Comparison of ENCODE assay signal across 13 cellular contexts in genomic region chr14:40240456-40240855, GRCh38.
"Had no signal": no experiment of that assay in that cellular context is flagged by ENCODE, and none has a peak within 500 bp of the region (broad histone marks: within the 10 kb centered on the region; RNA-seq: fewer than 3 reads in every experiment).

No MANE protein-coding gene starts in this region.

- H3K27me3 ChIP-seq: ovary had no signal

- DNase-seq: activated CD4-positive, alpha-beta T cell treated with anti-CD3 and anti-CD28 coated beads for 36 hours; activated CD8-positive, alpha-beta memory T cell treated with anti-CD3 and anti-CD28 coated beads, Interleukin-2, amount 50 U/mL, for 4 hours; activated CD8-positive, alpha-beta T cell treated with anti-CD3 and anti-CD28 coated beads for 36 hours; activated naive CD4-positive, alpha-beta T cell treated with anti-CD3 and anti-CD28 coated beads for 36 hours; effector memory CD8-positive, alpha-beta T cell; hippocampal formation; kidney glomerular epithelial cell; ovary; stimulated activated CD4-positive, alpha-beta T cell treated with anti-CD3 and anti-CD28 coated beads, Interleukin-12 subunit alpha, Interleukin-12 subunit beta, amount 100 ng/mL, for 4 hours; stimulated activated naive CD4-positive, alpha-beta T cell; substantia nigra; WERI-Rb-1 had no signal

- H3K4me3 ChIP-seq: ovary had no signal

- H3K27ac ChIP-seq: epithelial cell of prostate, ovary, WERI-Rb-1 had no signal

- H3K36me3 ChIP-seq: ovary, WERI-Rb-1 had no signal

- H3K9me3 ChIP-seq: ovary had no signal
